Comparison of ENCODE assay signal across 36 cellular contexts in the genomic region with DNA sequence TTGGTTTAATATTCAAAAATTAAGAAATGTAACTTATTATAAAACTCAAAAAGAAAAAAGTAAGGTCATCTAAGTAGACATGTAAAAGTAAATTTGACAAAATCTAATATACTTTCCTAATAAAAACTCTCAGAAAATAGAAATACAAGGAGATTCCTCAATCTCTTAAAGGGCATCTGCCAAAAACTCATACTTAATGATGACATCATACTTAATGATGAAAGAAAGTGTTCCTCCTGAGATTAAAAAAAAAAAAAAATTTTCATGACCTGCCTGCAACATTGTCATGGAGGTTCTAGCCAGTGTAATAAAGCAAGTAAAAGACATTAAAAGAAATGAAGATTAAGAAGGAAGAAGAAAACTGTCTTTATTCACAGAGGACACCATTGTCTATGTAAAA.
"Had no signal": no experiment of that assay in that cellular context is flagged by ENCODE, and none has a peak within 500 bp of the region (broad histone marks: within the 10 kb centered on the region; RNA-seq: fewer than 3 reads in every experiment).

No MANE protein-coding gene starts in this region.

- H3K4me3 ChIP-seq: MG63 had no signal

- DNase-seq: Karpas-422, Kasumi-1, MG63, MM.1S, MV-4-11, NCI-H1048, NCI-H1092, NCI-H1092 treated with DMSO at 0.1 percent for 48 hours, NCI-H1105, NCI-H1105 treated with DMSO at 0.1 percent for 48 hours, NCI-H1417, NCI-H1417 treated with DMSO at 0.1 percent for 48 hours, NCI-H1436, NCI-H1436 treated with DMSO at 0.1 percent for 48 hours, NCI-H146, NCI-H1694, NCI-H1694 treated with DMSO at 0.1 percent for 48 hours, NCI-H187, NCI-H187 treated with DMSO at 0.1 percent for 48 hours, NCI-H1930, NCI-H2029, NCI-H2029 treated with DMSO at 0.1 percent for 48 hours, NCI-H2081, NCI-H2081 treated with DMSO at 0.1 percent for 48 hours, NCI-H2107, NCI-H2171, NCI-H2171 treated with DMSO at 0.1 percent for 48 hours, NCI-H2227 treated with DMSO at 0.1 percent for 48 hours, NCI-H226, NCI-H345, NCI-H446, NCI-H446 treated with DMSO at 0.1 percent for 48 hours, NCI-H510A, NCI-H510A treated with DMSO at 0.1 percent for 48 hours, NCI-H524, NCI-H524 treated with DMSO at 0.1 percent for 48 hours had no signal

- H3K9me3 ChIP-seq: MG63 had no signal

- H3K27me3 ChIP-seq: MG63 had no signal

- H3K36me3 ChIP-seq: MG63 had no signal
